8 cellular contexts compared by ENCODE assay signal in genomic region chr19:46717716-46718143, GRCh38. TPM values are rescaled to one million over a fixed set of nuclear protein-coding genes. Genes with fewer than 3 reads are reported as not detected.
DNase-seq lines count a peak whose midpoint lies in the region; TF ChIP-seq lines count a peak whose summit lies in the region.

No MANE protein-coding gene starts in this region.

- TF ChIP-seq POLR2A in esophagus squamous epithelium (IDR thresholded peaks at IDR 0.05) = no peak

- WGBS in esophagus squamous epithelium, 2 donors = 20 to 33% methylated on average over 1 to 5 of the region's 9 CpGs

- H3K27ac ChIP-seq in SJSA1 (no peak overlapping the region), esophagus squamous epithelium (peak overlapping the region; percentile 92 to 99 (median 96))

- DNase-seq in GM20000 (ENCODE audit: low spot score) (peak; percentile 56), SJSA1 (ENCODE audit: low read depth in 1 of 2, low spot score in 2 of 2) (no peak), esophagus squamous epithelium (lab: John Stamatoyannopoulos, UW) (no peak), retinal pigment epithelial cell (ENCODE audit: low read depth) (no peak), NCI-H187 (lab: John Stamatoyannopoulos, UW) (no peak), AG08396 (ENCODE audit: low spot score) (no peak), NCI-H2029 treated with DMSO at 0.1 percent for 48 hours (lab: John Stamatoyannopoulos, UW) (no peak), kidney tubule cell (ENCODE audit: low spot score) (no peak)

- TF ChIP-seq CTCF in GM20000 (IDR thresholded peaks at IDR 0.05; ENCODE audit: extremely low read depth, missing control alignments) (no peak), esophagus squamous epithelium (IDR thresholded peaks at IDR 0.05) (no peak), retinal pigment epithelial cell (conservative IDR thresholded peaks at IDR 0.05; ENCODE audit: low read depth, low read length) (no peak)

- H3K4me1 ChIP-seq in SJSA1 (replicated peaks) (peaks cover 31% of the 10 kb centered on the region), esophagus squamous epithelium (peaks cover 30 to 70% (median 31%) of the 10 kb centered on the region in 3 donors)

- H3K9me3 ChIP-seq in SJSA1 (replicated peaks) = no peaks in the 10 kb centered on the region
- no peaks in the 10 kb centered on the region for H3K9me3 ChIP-seq in esophagus squamous epithelium

- H3K36me3 ChIP-seq in SJSA1 = peaks cover 45% of the 10 kb centered on the region
- peaks cover 20 to 39% (median 32%) of the 10 kb centered on the region in 3 donors for H3K36me3 ChIP-seq in esophagus squamous epithelium

- intact Hi-C loops in esophagus squamous epithelium (cut with DNase I) = no loop called here

- H3K4me3 ChIP-seq in SJSA1 (peak overlapping the region; percentile 52), esophagus squamous epithelium (peak overlapping the region; percentile 54 to 95 (median 85)), retinal pigment epithelial cell (ENCODE audit: low read length) (peak overlapping the region; percentile 90)

- H3K27me3 ChIP-seq in SJSA1 (replicated peaks) (no peaks in the 10 kb centered on the region), esophagus squamous epithelium (no peaks in the 10 kb centered on the region)

RNA-seq across cellular contexts. Expression of gene PRKD2, which starts 0.8 kb away (rescaled TPM):
- total RNA-seq in SJSA1 (2014; rRNA removed; shearing (Covaris generic)) = 7.3 and 7.8 TPM in 2 replicates
- total RNA-seq in esophagus squamous epithelium = 10 to 100 TPM; 28.8 to 54.2 (median 31.8) TPM

RNA-seq across cellular contexts. Expression of gene FKRP, which starts 28.1 kb away (rescaled TPM):
- total RNA-seq in SJSA1 (2014; rRNA removed; shearing (Covaris generic)) = 48.7 and 63.9 TPM in 2 replicates
- total RNA-seq in esophagus squamous epithelium = 10 to 100 TPM in 1 of 4 donors, 1 to 10 TPM in 3; 5.6 to 12.6 (median 9.3) TPM

RNA-seq across cellular contexts. Expression of gene STRN4, which starts 28.5 kb away (rescaled TPM):
- total RNA-seq in SJSA1 (2014; rRNA removed; shearing (Covaris generic)) = 91.1 and 112 TPM in 2 replicates
- 10 to 100 TPM; 60.1 to 86.4 (median 69.7) TPM for total RNA-seq in esophagus squamous epithelium

RNA-seq across cellular contexts. Expression of gene DACT3, which starts 56.7 kb away (rescaled TPM):
- total RNA-seq in SJSA1 (2014; rRNA removed; shearing (Covaris generic)) = 2.4 and 4.4 TPM in 2 replicates
- total RNA-seq in esophagus squamous epithelium = 1 to 10 TPM in 2 of 4 donors, under 1 TPM in 2; 0.22 to 5.7 (median 1.8) TPM
